ENCODE assay signal across 9 cellular contexts in genomic region chr6:116386581-116387299, GRCh38. TPM values are rescaled to one million over a fixed set of nuclear protein-coding genes. Genes with fewer than 3 reads are reported as not detected.
DNase-seq lines count a peak whose midpoint lies in the region; ATAC-seq and TF ChIP-seq lines count a peak whose summit lies in the region.
"Had no signal": no experiment of that assay in that cellular context is flagged by ENCODE, and none has a peak within 500 bp of the region (broad histone marks: within the 10 kb centered on the region; RNA-seq: fewer than 3 reads in every experiment).

No MANE protein-coding gene starts in this region.

- no peak overlapping the region for H2AFZ ChIP-seq in OCI-LY3 (ENCODE audit: low read depth, low read length)

- peak overlapping the region; percentile 76 for H3K27ac ChIP-seq in OCI-LY3 (ENCODE audit: low read length)

- H3K36me3 ChIP-seq in OCI-LY3 (replicated peaks; ENCODE audit: low read depth, low read length): peaks cover 4% of the 10 kb centered on the region

- no peak for TF ChIP-seq CTCF in OCI-LY3 (IDR thresholded peaks at IDR 0.05; ENCODE audit: low read depth, low read length)

- 0 out of 2 replicates have a peak overlapping the region, but pooled peaks have one; percentile 28 for H3K9ac ChIP-seq in OCI-LY3 (ENCODE audit: low read length)

- no peaks in the 10 kb centered on the region for H3K27me3 ChIP-seq in OCI-LY3 (ENCODE audit: low read depth, low read length)

- peaks cover 25% of the 10 kb centered on the region; the same call in 1 of the 2 replicates for H4K20me1 ChIP-seq in OCI-LY3 (ENCODE audit: insufficient read depth, low read length)

- DNase-seq in A172 (ENCODE audit: low spot score) (peak; percentile 70), glomerular visceral epithelial cell (ENCODE audit: extremely low spot score) (peak; percentile 53), SHP77 (lab: John Stamatoyannopoulos, UW) (no peak), medulla oblongata (ENCODE audit: extremely low spot score) (no peak)
- DNase-seq in activated T-cell treated with anti-CD3 and anti-CD28 coated beads, Interleukin-2, amount 50 U/mL, for 48 hours: no peak
- no peak for DNase-seq in activated naive CD4-positive, alpha-beta T cell treated with Interleukin-2 at 50 U/mL for 16 hours
- DNase-seq: SHP77 treated with DMSO at 0.1 percent for 48 hours had no signal

- peak overlapping the region; percentile 45 for H3K4me3 ChIP-seq in OCI-LY3 (ENCODE audit: low read length)

- peaks cover 69% of the 10 kb centered on the region for H3K4me1 ChIP-seq in OCI-LY3 (ENCODE audit: low read length)

- peak overlapping the region; percentile 66 for H3K4me2 ChIP-seq in OCI-LY3 (ENCODE audit: low read length)

- no peaks in the 10 kb centered on the region for H3K9me3 ChIP-seq in OCI-LY3 (ENCODE audit: insufficient read depth, low read length)

- peaks cover 97% of the 10 kb centered on the region for H3K79me2 ChIP-seq in OCI-LY3 (ENCODE audit: low read length)

- ATAC-seq in GM21515 (IDR thresholded peaks at IDR 0.05; ENCODE audit: unreplicated experiment): peak; percentile 38

RNA-seq across cellular contexts. Expression of gene DSE, which starts 16.0 kb away (rescaled TPM):
- 32.0 and 40.8 TPM in 2 replicates for total RNA-seq in A172 (2014; rRNA removed; shearing (Covaris generic))

Comparison
In these comparisons a context has a peak if more than half of its experiments do, and no peak if none do; other contexts are left out.
1. DNase-seq: peak in A172 (single experiment) and glomerular visceral epithelial cell (single experiment); none in SHP77 (0 of 2), activated T-cell treated with anti-CD3 and anti-CD28 coated beads, Interleukin-2, amount 50 U/mL, for 48 hours (0 of 2), medulla oblongata (single experiment) and activated naive CD4-positive, alpha-beta T cell treated with Interleukin-2 at 50 U/mL for 16 hours (single experiment).